ENCODE assay signal across 8 cellular contexts in the genomic region with DNA sequence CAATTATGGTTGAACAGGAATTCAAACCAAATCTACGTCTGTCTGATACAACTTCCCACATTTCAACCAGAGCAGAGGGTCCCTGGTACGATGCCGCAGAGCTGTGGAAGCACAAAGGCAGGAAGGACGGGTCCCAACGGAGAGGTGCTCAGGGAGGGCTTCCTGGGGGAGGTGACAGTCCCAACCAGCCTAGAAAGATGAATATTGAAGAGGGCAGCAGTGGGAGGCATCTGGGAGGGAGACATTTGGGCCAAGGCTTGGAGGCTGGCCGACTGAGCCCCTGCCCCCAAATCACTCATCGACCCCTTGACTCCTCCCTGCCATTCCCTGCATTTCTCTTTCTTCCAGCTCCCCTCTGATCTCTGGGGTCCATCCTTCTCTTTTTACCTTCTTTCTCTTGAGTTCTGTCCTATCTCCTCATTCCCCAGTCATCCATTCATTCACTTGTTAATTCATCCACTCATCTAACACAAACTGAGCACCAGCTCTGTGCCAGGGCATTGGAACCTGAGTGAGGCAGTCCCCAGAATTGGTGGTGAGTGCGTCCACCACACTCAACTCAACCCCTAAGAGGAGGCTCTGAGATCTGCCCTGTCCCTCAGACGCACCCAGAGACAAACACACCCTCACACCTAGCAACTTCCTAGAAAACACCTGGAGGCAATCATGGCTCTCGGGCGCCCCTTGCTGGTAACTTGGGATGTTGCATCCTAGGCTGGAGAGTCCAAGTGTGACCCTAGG. TPM values are rescaled to one million over a fixed set of nuclear protein-coding genes. Genes with fewer than 3 reads are reported as not detected.
DNase-seq lines count a peak whose midpoint lies in the region; ATAC-seq and TF ChIP-seq lines count a peak whose summit lies in the region.

No MANE protein-coding gene starts in this region.

- H3K4me1 Mint-ChIP-seq in activated CD4-positive, alpha-beta T cell treated with anti-CD3 and anti-CD28 coated beads for 36 hours, result peaks cover 8% of the 10 kb centered on the region

- WGBS in liver, result 43% methylated on average over 11 of the region's 11 CpGs

- no peaks in the 10 kb centered on the region for H3K36me3 Mint-ChIP-seq in activated CD4-positive, alpha-beta T cell treated with anti-CD3 and anti-CD28 coated beads for 36 hours (ENCODE audit: low read depth)

- TF ChIP-seq RAD21 in liver (IDR thresholded peaks at IDR 0.05), result peak; percentile 95 to 98

- H3K9me3 ChIP-seq in liver (ENCODE audit: control insufficient read depth in 4 of 4, low read length in 3 of 4), result no peaks in the 10 kb centered on the region

- H3K9me3 Mint-ChIP-seq in activated CD4-positive, alpha-beta T cell treated with anti-CD3 and anti-CD28 coated beads for 36 hours (ENCODE audit: low read depth), result no peaks in the 10 kb centered on the region

- CTCF ChIA-PET in activated CD4-positive, alpha-beta T cell treated with anti-CD3 and anti-CD28 coated beads for 36 hours (lab: Charles Lee), result interaction anchor here (0.5 to 1.7 kb wide), 18 partner anchors 14 to 496 kb away, joined by 3 to 9 read pairs (median 3); no protein-coding TSS in a partner anchor

- POLR2A ChIA-PET in activated CD4-positive, alpha-beta T cell treated with anti-CD3 and anti-CD28 coated beads for 36 hours (lab: Charles Lee), result interaction anchor here (0.6 kb wide), 1 partner anchor 57 kb away, joined by 4 read pairs; no protein-coding TSS in a partner anchor

- intact Hi-C loops in activated CD4-positive, alpha-beta T cell treated with anti-CD3 and anti-CD28 coated beads for 36 hours (cut with DNase I, micrococcal nuclease), result loop anchor here (1.0 to 10.0 kb wide), 9 partner anchors 146 to 459 kb away; a partner anchor contains a TSS

- no peaks in the 10 kb centered on the region for H3K27me3 Mint-ChIP-seq in activated CD4-positive, alpha-beta T cell treated with anti-CD3 and anti-CD28 coated beads for 36 hours

- ATAC-seq in GM21367 (IDR thresholded peaks at IDR 0.05; ENCODE audit: unreplicated experiment) (peak; percentile 68), HG03025 (IDR thresholded peaks at IDR 0.05; ENCODE audit: low FRiP score, unreplicated experiment) (no peak)
- ATAC-seq in activated CD4-positive, alpha-beta T cell treated with anti-CD3 and anti-CD28 coated beads for 36 hours, result peak; percentile 98

- DNase-seq in Ammon's horn (ENCODE audit: low spot score) (peak; percentile 66), NCI-H2227 (lab: John Stamatoyannopoulos, UW; ENCODE audit: unreplicated experiment) (peak; percentile 83), cerebellum (ENCODE audit: low spot score) (peak; percentile 48)
- DNase-seq in activated CD4-positive, alpha-beta T cell treated with anti-CD3 and anti-CD28 coated beads for 36 hours, result peak; percentile 91
- peak; percentile 66 to 74 (median 71) for DNase-seq in stimulated activated CD4-positive, alpha-beta T cell treated with anti-CD3 and anti-CD28 coated beads, TNF-alpha, amount 100 ng/mL, for 4 hours (ENCODE audit: low read depth in 3 of 3)

- H3K27ac Mint-ChIP-seq in activated CD4-positive, alpha-beta T cell treated with anti-CD3 and anti-CD28 coated beads for 36 hours, result peak overlapping the region; percentile 73

- H3K27ac ChIP-seq in liver (ENCODE audit: low read depth in 1 of 2, low read length in 2 of 2), result no peak overlapping the region

- no peaks in the 10 kb centered on the region for H3K36me3 ChIP-seq in liver (ENCODE audit: control insufficient read depth in 4 of 4, insufficient read depth in 3 of 4, low read depth in 1 of 4, low read length in 3 of 4)

- no peaks in the 10 kb centered on the region for H3K4me1 ChIP-seq in liver (ENCODE audit: control insufficient read depth in 4 of 4, insufficient read depth in 4 of 4, low read length in 3 of 4)

- no peak overlapping the region for H3K4me3 ChIP-seq in liver (ENCODE audit: low read depth in 1 of 3, low read length in 3 of 3)

- H3K27me3 ChIP-seq in liver (ENCODE audit: control insufficient read depth in 4 of 4, insufficient read depth in 4 of 4, low read length in 3 of 4), result no peaks in the 10 kb centered on the region

- no peak overlapping the region for H3K9ac ChIP-seq in liver (ENCODE audit: low read depth in 1 of 2, low read length in 2 of 2)

- TF ChIP-seq CTCF in liver (IDR thresholded peaks at IDR 0.05; ENCODE audit: low read depth, low read length, missing input control), result peak; percentile 86

- no peak overlapping the region for H3K4me3 Mint-ChIP-seq in activated CD4-positive, alpha-beta T cell treated with anti-CD3 and anti-CD28 coated beads for 36 hours

TF ChIP-seq in liver, 16 proteins besides CTCF, POLR2A, EP300 and RAD21:
- TF ChIP-seq HNF4G (IDR thresholded peaks at IDR 0.05) (no peak), NR2F2 (IDR thresholded peaks at IDR 0.05) (no peak), TAF1 (conservative IDR thresholded peaks at IDR 0.05) (no peak), YY1 (IDR thresholded peaks at IDR 0.05) (no peak)
- TF ChIP-seq, protein P1, sequence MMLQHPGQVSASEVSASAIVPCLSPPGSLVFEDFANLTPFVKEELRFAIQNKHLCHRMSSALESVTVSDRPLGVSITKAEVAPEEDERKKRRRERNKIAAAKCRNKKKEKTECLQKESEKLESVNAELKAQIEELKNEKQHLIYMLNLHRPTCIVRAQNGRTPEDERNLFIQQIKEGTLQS (IDR thresholded peaks at IDR 0.05), result no peak
- TF ChIP-seq, protein P2, sequence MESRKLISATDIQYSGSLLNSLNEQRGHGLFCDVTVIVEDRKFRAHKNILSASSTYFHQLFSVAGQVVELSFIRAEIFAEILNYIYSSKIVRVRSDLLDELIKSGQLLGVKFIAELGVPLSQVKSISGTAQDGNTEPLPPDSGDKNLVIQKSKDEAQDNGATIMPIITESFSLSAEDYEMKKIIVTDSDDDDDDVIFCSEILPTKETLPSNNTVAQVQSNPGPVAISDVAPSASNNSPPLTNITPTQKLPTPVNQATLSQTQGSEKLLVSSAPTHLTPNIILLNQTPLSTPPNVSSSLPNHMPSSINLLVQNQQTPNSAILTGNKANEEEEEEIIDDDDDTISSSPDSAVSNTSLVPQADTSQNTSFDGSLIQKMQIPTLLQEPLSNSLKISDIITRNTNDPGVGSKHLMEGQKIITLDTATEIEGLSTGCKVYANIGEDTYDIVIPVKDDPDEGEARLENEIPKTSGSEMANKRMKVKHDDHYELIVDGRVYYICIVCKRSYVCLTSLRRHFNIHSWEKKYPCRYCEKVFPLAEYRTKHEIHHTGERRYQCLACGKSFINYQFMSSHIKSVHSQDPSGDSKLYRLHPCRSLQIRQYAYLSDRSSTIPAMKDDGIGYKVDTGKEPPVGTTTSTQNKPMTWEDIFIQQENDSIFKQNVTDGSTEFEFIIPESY (IDR thresholded peaks at IDR 0.05), result no peak
TF ChIP-seq in liver: peak in this region for 0.

RNA-seq across cellular contexts. Expression of a gene that starts 13.2 kb away (rescaled TPM):
- total RNA-seq in activated CD4-positive, alpha-beta T cell treated with anti-CD3 and anti-CD28 coated beads for 36 hours, result not detected
- total RNA-seq in cerebellum (not detected), liver (not detected)
- not detected for polyA plus RNA-seq in liver

RNA-seq across cellular contexts. Expression of a gene that starts 26.5 kb away (rescaled TPM):
- total RNA-seq in activated CD4-positive, alpha-beta T cell treated with anti-CD3 and anti-CD28 coated beads for 36 hours, result 10 to 100 TPM; 19.6 to 20.6 TPM
- total RNA-seq in cerebellum (16.1 TPM), liver (10 to 100 TPM; 26.8 to 43.9 TPM)
- polyA plus RNA-seq in liver, result 10 to 100 TPM in 1 of 2 donors, 1 to 10 TPM in 1; 5.6 to 21.0 TPM

RNA-seq across cellular contexts. Expression of a gene that starts 37.8 kb away (rescaled TPM):
- total RNA-seq in activated CD4-positive, alpha-beta T cell treated with anti-CD3 and anti-CD28 coated beads for 36 hours, result not detected
- total RNA-seq in cerebellum (not detected), liver (under 1 TPM in 1 of 2 donors, not detected in 1; 0.23 TPM)
- polyA plus RNA-seq in liver, result under 1 TPM in 1 of 2 donors, not detected in 1; 0.06 TPM
